In the genomic region with DNA sequence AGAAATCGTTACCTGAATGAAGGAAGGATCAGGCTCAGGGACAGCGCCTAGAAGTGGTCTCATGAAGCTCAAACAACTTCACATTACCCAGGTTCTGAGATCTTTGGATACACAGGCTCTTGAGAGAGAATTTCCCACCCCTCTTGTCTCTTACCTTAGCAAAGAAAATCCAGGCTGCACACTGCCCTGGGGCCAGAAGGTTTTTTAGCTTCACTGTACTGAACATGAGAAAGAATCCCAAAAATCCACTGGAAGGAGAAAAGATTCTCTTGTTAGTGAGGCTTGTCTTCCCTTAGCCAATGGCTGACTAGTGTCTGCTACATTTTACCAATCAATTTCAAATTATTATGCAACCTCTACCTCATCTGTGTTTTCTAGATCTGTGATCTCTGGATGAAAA, we compare ENCODE assay signal across 15 cellular contexts.
DNase-seq lines count a peak whose midpoint lies in the region; ATAC-seq and TF ChIP-seq lines count a peak whose summit lies in the region.
"Had no signal": no experiment of that assay in that cellular context is flagged by ENCODE, and none has a peak within 500 bp of the region (broad histone marks: within the 10 kb centered on the region; RNA-seq: fewer than 3 reads in every experiment).

No MANE protein-coding gene starts in this region.

- no peaks in the 10 kb centered on the region for H3F3A ChIP-seq in OCI-LY1 (ENCODE audit: insufficient read depth, low read length)

- H3K9ac ChIP-seq in OCI-LY1 (ENCODE audit: low read length) (no peak overlapping the region), subcutaneous abdominal adipose tissue (ENCODE audit: low read length in 5 of 5) (no peak overlapping the region)

- H3K9me3 ChIP-seq in OCI-LY1 (ENCODE audit: low read length), result peaks cover 10% of the 10 kb centered on the region; the same call in 1 of the 2 replicates
- no peaks in the 10 kb centered on the region for H3K9me3 ChIP-seq in subcutaneous abdominal adipose tissue (ENCODE audit: control insufficient read depth in 5 of 5, low read length in 5 of 5)
- no peaks in the 10 kb centered on the region for H3K9me3 ChIP-seq in osteoblast (ENCODE audit: low read depth, low read length)

- intact Hi-C loops in cardiac septum (cut with DNase I), result loop anchor here (10.0 kb wide), 2 partner anchors 63 to 87 kb away; no protein-coding TSS in a partner anchor

- ATAC-seq in HG02973 (IDR thresholded peaks at IDR 0.05; ENCODE audit: unreplicated experiment), result no peak

- H3K4me1 ChIP-seq in OCI-LY1 (ENCODE audit: insufficient read depth, low read length, severe bottlenecking) (peaks cover 20% of the 10 kb centered on the region), subcutaneous abdominal adipose tissue (ENCODE audit: control insufficient read depth in 5 of 5, insufficient read depth in 5 of 5, low read length in 5 of 5) (peaks cover 11 to 50% (median 34%) of the 10 kb centered on the region in 5 donors), osteoblast (ENCODE audit: insufficient read depth, low read length) (peaks cover 16% of the 10 kb centered on the region)

- H3K27ac ChIP-seq in OCI-LY1 (ENCODE audit: low read depth, low read length, poor library complexity, severe bottlenecking) (peak overlapping the region; percentile 82), subcutaneous abdominal adipose tissue (ENCODE audit: low read depth, low read length) (peak overlapping the region; percentile 8), osteoblast (ENCODE audit: low read depth, low read length) (no peak overlapping the region)

- peak; percentile 38 for DNase-seq in EH (ENCODE audit: low read depth)
- peak; percentile 1 for DNase-seq in iPS-NIHi7 (ENCODE audit: extremely low spot score)
- DNase-seq in cardiac septum (ENCODE audit: low spot score), result no peak
- no peak for DNase-seq in osteoblast (ENCODE audit: insufficient read length, low spot score, missing footprints)
- DNase-seq: 8988T; C1 segment of cervical spinal cord; CD4-positive, CD25-positive, alpha-beta regulatory T cell; CD8-positive, alpha-beta memory T cell; COR-L47; DMS 273 treated with DMSO at 0.1 percent for 48 hours; GF-D8; H9 had no signal

- H3K4me3 ChIP-seq in OCI-LY1 (ENCODE audit: low read depth, low read length, poor library complexity, severe bottlenecking) (no peak overlapping the region), subcutaneous abdominal adipose tissue (ENCODE audit: low read depth in 1 of 5, low read length in 5 of 5) (no peak overlapping the region), osteoblast (ENCODE audit: insufficient read depth, low read length) (no peak overlapping the region)

- no peaks in the 10 kb centered on the region for H3K9me2 ChIP-seq in OCI-LY1 (ENCODE audit: low read depth, low read length)

- no peak for TF ChIP-seq CTCF in OCI-LY1 (IDR thresholded peaks at IDR 0.05; ENCODE audit: low read length)
- TF ChIP-seq CTCF in osteoblast (IDR thresholded peaks at IDR 0.05; ENCODE audit: extremely low read depth, low read depth, low read length), result no peak

- H4K20me1 ChIP-seq in OCI-LY1 (ENCODE audit: insufficient read depth, low read length) (no peaks in the 10 kb centered on the region), osteoblast (ENCODE audit: insufficient read depth, low read length) (no peaks in the 10 kb centered on the region)

- H2AFZ ChIP-seq in OCI-LY1 (ENCODE audit: low read length) (no peak overlapping the region), osteoblast (ENCODE audit: low read length) (no peak overlapping the region)

- H3K36me3 ChIP-seq in OCI-LY1 (ENCODE audit: insufficient read depth, low read length) (peaks cover 53% of the 10 kb centered on the region), subcutaneous abdominal adipose tissue (ENCODE audit: control insufficient read depth in 5 of 5, insufficient read depth in 5 of 5, low read length in 5 of 5) (peaks cover 0 to 6% (median 2%) of the 10 kb centered on the region in 5 donors), osteoblast (ENCODE audit: insufficient read depth, low read length) (peaks cover 11% of the 10 kb centered on the region)

- H3K27me3 ChIP-seq in OCI-LY1 (ENCODE audit: insufficient read depth, low read length) (no peaks in the 10 kb centered on the region), subcutaneous abdominal adipose tissue (ENCODE audit: control insufficient read depth in 5 of 5, insufficient read depth in 4 of 5, low read length in 5 of 5) (no peaks in the 10 kb centered on the region), osteoblast (ENCODE audit: insufficient read depth, low read length) (no peaks in the 10 kb centered on the region)

- H3K4me2 ChIP-seq in OCI-LY1 (ENCODE audit: low read length) (no peak overlapping the region), osteoblast (ENCODE audit: insufficient read depth, low read length) (no peak overlapping the region)

- H3K79me2 ChIP-seq in OCI-LY1 (ENCODE audit: insufficient read depth, low read length), result no peaks in the 10 kb centered on the region
- H3K79me2 ChIP-seq in osteoblast (ENCODE audit: insufficient read depth, low read length), result no peaks in the 10 kb centered on the region

Comparison
In these comparisons a context has a peak if more than half of its experiments do, and no peak if none do; other contexts are left out.
1. DNase-seq: peak in EH (single experiment) and iPS-NIHi7 (single experiment); none in cardiac septum (single experiment) and osteoblast (single experiment).